In the genomic region with DNA sequence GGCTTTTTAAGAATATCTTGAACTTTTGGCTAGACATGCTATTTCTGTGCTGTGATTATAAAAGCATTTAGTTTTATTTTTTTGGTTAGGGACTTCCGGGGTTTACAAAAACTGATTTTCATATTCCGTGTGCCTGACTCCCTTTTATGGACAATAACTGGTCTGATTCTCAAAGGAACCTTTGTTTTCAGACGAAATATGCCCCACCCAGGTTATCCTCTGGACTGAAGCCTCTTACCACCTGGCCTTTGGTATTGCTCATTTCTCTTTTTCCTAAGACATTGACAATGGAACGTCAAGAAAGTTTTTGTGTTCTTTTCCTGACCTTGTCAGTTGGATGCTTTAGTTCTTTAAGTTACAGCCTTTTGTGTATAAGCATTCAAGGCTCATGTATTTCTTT, we compare ENCODE assay signal across 19 cellular contexts. TPM values are rescaled to one million over a fixed set of nuclear protein-coding genes. Genes with fewer than 3 reads are reported as not detected.
DNase-seq lines count a peak whose midpoint lies in the region; ATAC-seq, FAIRE-seq and TF ChIP-seq lines count a peak whose summit lies in the region.
"Had no signal": no experiment of that assay in that cellular context is flagged by ENCODE, and none has a peak within 500 bp of the region (broad histone marks: within the 10 kb centered on the region; RNA-seq: fewer than 3 reads in every experiment).

No MANE protein-coding gene starts in this region.

- H3K9me3 Mint-ChIP-seq in astrocyte (ENCODE audit: unreplicated experiment) = no peaks in the 10 kb centered on the region
- H3K9me3 Mint-ChIP-seq: CD8-positive, alpha-beta memory T cell; IgD-negative memory B cell had no signal

- H2AFZ ChIP-seq in astrocyte (ENCODE audit: low read depth, low read length) = no peak overlapping the region

- H3K4me1 Mint-ChIP-seq in astrocyte (ENCODE audit: low read depth, unreplicated experiment) = peaks cover 17% of the 10 kb centered on the region
- H3K4me1 Mint-ChIP-seq: H9 had no signal

- H3K27ac ChIP-seq in astrocyte (ENCODE audit: low read depth, low read length) = no peak overlapping the region

- peaks cover 32% of the 10 kb centered on the region for H3K36me3 Mint-ChIP-seq in astrocyte (ENCODE audit: low read depth, unreplicated experiment)

- no peaks in the 10 kb centered on the region for H3K27me3 Mint-ChIP-seq in astrocyte (ENCODE audit: low read depth, unreplicated experiment)
- H3K27me3 Mint-ChIP-seq: CD4-positive, CD25-positive, alpha-beta regulatory T cell; CD8-positive, alpha-beta memory T cell; IgD-negative memory B cell had no signal

- FAIRE-seq in astrocyte (lab: Jason Lieb, UNC) = no peak
- FAIRE-seq: A204.1, GM12892, HepG2 had no signal

- DNase-seq in NCI-H526 treated with DMSO at 0.1 percent for 48 hours (lab: John Stamatoyannopoulos, UW) = peak; percentile 47
- no peak for DNase-seq in astrocyte (ENCODE audit: low read depth)
- DNase-seq in mucosa of descending colon = peak in 1 of 3 donors; percentile 43
- no peak for DNase-seq in stimulated activated CD4-positive, alpha-beta T cell treated with anti-CD3 and anti-CD28 coated beads, Interleukin-2, amount 100 ng/mL, for 48 hours
- DNase-seq: ACHN; BE2C; C1 segment of cervical spinal cord; CD4-positive, CD25-positive, alpha-beta regulatory T cell; CD8-positive, alpha-beta memory T cell; COR-L47; GDM1; GOT3; H9 had no signal

- no peak overlapping the region for H3K4me3 Mint-ChIP-seq in astrocyte (ENCODE audit: unreplicated experiment)
- H3K4me3 Mint-ChIP-seq: CD4-positive, CD25-positive, alpha-beta regulatory T cell; CD8-positive, alpha-beta memory T cell; H9; IgD-negative memory B cell had no signal

- peak; percentile 76 for ATAC-seq in mucosa of descending colon
- no peak for ATAC-seq in SK-N-SH treated with all-trans-retinoic acid at 6 μM for 48 hours
- no peak for ATAC-seq in esophagus mucosa
- ATAC-seq: HepG2 had no signal

- intact Hi-C loops in mucosa of descending colon (cut with DNase I, micrococcal nuclease) = no loop called here

- no peak for TF ChIP-seq CTCF in astrocyte (IDR thresholded peaks at IDR 0.05; ENCODE audit: insufficient read depth, low read depth, low read length)
- TF ChIP-seq CTCF in mucosa of descending colon (IDR thresholded peaks at IDR 0.05) = no peak

- H3K4me1 ChIP-seq in astrocyte (ENCODE audit: insufficient read depth, low read length) (no peaks in the 10 kb centered on the region), mucosa of descending colon (ENCODE audit: low read depth) (peaks cover 6% of the 10 kb centered on the region)
- H3K4me1 ChIP-seq: BE2C had no signal

- H3K9ac ChIP-seq in astrocyte (ENCODE audit: low read length) = no peak overlapping the region

- H3K4me2 ChIP-seq in astrocyte (ENCODE audit: low read length) = no peak overlapping the region

- H3K36me3 ChIP-seq in astrocyte (ENCODE audit: insufficient read depth, low read length) (peaks cover 11% of the 10 kb centered on the region), mucosa of descending colon (ENCODE audit: low read depth) (no peaks in the 10 kb centered on the region)

- H4K20me1 ChIP-seq in astrocyte (ENCODE audit: insufficient read depth, low read length) = peaks cover 72% of the 10 kb centered on the region

- H3K9me3 ChIP-seq in astrocyte (ENCODE audit: insufficient read depth, low read depth, low read length) (no peaks in the 10 kb centered on the region), mucosa of descending colon (no peaks in the 10 kb centered on the region)
- H3K9me3 ChIP-seq: BE2C had no signal

- H3K27me3 ChIP-seq in astrocyte (ENCODE audit: insufficient read depth, low read length) = no peaks in the 10 kb centered on the region
- H3K27me3 ChIP-seq: BE2C had no signal

- H3K27ac Mint-ChIP-seq in astrocyte (ENCODE audit: unreplicated experiment) = peak overlapping the region; percentile 56
- H3K27ac Mint-ChIP-seq: H9, IgD-negative memory B cell had no signal

- peaks cover 63% of the 10 kb centered on the region for H3K79me2 ChIP-seq in astrocyte (ENCODE audit: insufficient read depth, low read length)

- H3K4me3 ChIP-seq in astrocyte (ENCODE audit: insufficient read depth, low read depth, low read length) (no peak overlapping the region), mucosa of descending colon (no peak overlapping the region)

TF ChIP-seq in SK-N-SH treated with all-trans-retinoic acid at 6 μM for 48 hours, 23 proteins besides CTCF, POLR2A, EP300 and RAD21:
- TF ChIP-seq, protein P1, sequence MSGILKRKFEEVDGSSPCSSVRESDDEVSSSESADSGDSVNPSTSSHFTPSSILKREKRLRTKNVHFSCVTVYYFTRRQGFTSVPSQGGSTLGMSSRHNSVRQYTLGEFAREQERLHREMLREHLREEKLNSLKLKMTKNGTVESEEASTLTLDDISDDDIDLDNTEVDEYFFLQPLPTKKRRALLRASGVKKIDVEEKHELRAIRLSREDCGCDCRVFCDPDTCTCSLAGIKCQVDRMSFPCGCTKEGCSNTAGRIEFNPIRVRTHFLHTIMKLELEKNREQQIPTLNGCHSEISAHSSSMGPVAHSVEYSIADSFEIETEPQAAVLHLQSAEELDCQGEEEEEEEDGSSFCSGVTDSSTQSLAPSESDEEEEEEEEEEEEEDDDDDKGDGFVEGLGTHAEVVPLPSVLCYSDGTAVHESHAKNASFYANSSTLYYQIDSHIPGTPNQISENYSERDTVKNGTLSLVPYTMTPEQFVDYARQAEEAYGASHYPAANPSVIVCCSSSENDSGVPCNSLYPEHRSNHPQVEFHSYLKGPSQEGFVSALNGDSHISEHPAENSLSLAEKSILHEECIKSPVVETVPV (CRISPR knock-in tag; IDR thresholded peaks at IDR 0.05) = no peak
- TF ChIP-seq PPARA (CRISPR knock-in tag; IDR thresholded peaks at IDR 0.05; ENCODE audit: borderline replicate concordance) (no peak), SNAI2 (CRISPR knock-in tag; IDR thresholded peaks at IDR 0.05) (no peak)

RNA-seq across cellular contexts. Expression of a gene that starts 10.8 kb away (rescaled TPM):
- total RNA-seq in astrocyte (91.7 and 95.4 TPM in 2 replicates), mucosa of descending colon (10 to 100 TPM; 11.4 to 17.0 (median 11.6) TPM), esophagus mucosa (6.1 TPM)

RNA-seq across cellular contexts. Expression of a gene that starts 47.7 kb away (rescaled TPM):
- total RNA-seq in astrocyte (not detected in 2 replicates), mucosa of descending colon (not detected), esophagus mucosa (not detected)
- total RNA-seq: CD4-positive, CD25-positive, alpha-beta regulatory T cell; CD8-positive, alpha-beta memory T cell; HepG2 had no signal

RNA-seq across cellular contexts. Expression of a gene that starts 58.3 kb away (rescaled TPM):
- 607 and 726 TPM in 2 replicates for total RNA-seq in astrocyte
- 100 to 1,000 TPM; 105 to 236 (median 130) TPM for total RNA-seq in mucosa of descending colon
- total RNA-seq in esophagus mucosa = 48.9 TPM
